In the genomic region with DNA sequence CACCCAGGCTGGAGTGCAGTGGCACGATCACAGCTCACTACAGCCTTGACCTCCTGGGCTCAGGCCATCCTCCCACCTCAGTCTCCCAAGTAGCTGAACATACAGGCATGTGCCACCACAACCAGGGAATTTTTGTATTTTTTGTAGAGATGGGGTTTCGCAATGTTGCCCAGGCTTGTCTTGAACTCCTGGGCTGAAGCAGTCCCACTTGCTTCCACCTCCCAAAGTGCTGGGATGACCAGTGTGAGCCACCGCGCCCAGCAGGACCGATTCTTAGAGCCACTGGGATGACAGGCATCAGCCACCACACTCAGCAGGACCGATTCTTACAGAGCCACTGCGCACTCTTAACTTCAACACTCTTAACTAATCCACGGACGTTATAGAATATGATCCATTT, we compare ENCODE assay signal across 17 cellular contexts. TPM values are rescaled to one million over a fixed set of nuclear protein-coding genes. Genes with fewer than 3 reads are reported as not detected.
DNase-seq lines count a peak whose midpoint lies in the region; ATAC-seq and TF ChIP-seq lines count a peak whose summit lies in the region.
"Had no signal": no experiment of that assay in that cellular context is flagged by ENCODE, and none has a peak within 500 bp of the region (broad histone marks: within the 10 kb centered on the region; RNA-seq: fewer than 3 reads in every experiment).

No MANE protein-coding gene starts in this region.

- H3K27ac ChIP-seq in heart right ventricle, result no peak overlapping the region
- no peak overlapping the region for H3K27ac ChIP-seq in coronary artery
- no peak overlapping the region for H3K27ac ChIP-seq in neural progenitor cell
- H3K27ac ChIP-seq: A549 had no signal

- H2AFZ ChIP-seq in neural progenitor cell (replicated peaks), result no peak overlapping the region

- H3K79me2 ChIP-seq in neural progenitor cell (ENCODE audit: low read depth), result no peaks in the 10 kb centered on the region

- H3K4me2 ChIP-seq in neural progenitor cell, result no peak overlapping the region
- H3K4me2 ChIP-seq: A549 had no signal

- H3K27me3 Mint-ChIP-seq in neural progenitor cell (ENCODE audit: insufficient read depth, low read depth), result no peaks in the 10 kb centered on the region
- H3K27me3 Mint-ChIP-seq in Calu3 (ENCODE audit: unreplicated experiment), result no peaks in the 10 kb centered on the region

- 92 to 98% methylated on average over 9 of the region's 9 CpGs for WGBS in heart right ventricle, 2 donors

- intact Hi-C loops in cardiac septum (cut with DNase I), result no loop called here
- intact Hi-C loops in heart right ventricle (cut with DNase I), result no loop called here
- intact Hi-C loops in Calu3 (cut with micrococcal nuclease; ENCODE audit: unreplicated experiment), result no loop called here

- H3K9ac ChIP-seq in neural progenitor cell, result no peak overlapping the region

- CTCF ChIA-PET in Calu3 (lab: Charles Lee), result interaction anchor here (0.7 kb wide), 1 partner anchor 130 kb away, joined by 12 read pairs; no protein-coding TSS in a partner anchor

- peak overlapping the region; percentile 87 for H3K27ac Mint-ChIP-seq in neural progenitor cell
- no peak overlapping the region for H3K27ac Mint-ChIP-seq in Calu3 (ENCODE audit: unreplicated experiment)
- H3K27ac Mint-ChIP-seq: CD14-positive monocyte, HFFc6 had no signal

- H3K9me3 ChIP-seq in heart right ventricle (peaks cover 0 to 14% (median 0%) of the 10 kb centered on the region in 11 donors), neural progenitor cell (ENCODE audit: low read depth) (no peaks in the 10 kb centered on the region)
- H3K9me3 ChIP-seq: A549 had no signal

- H3K4me1 Mint-ChIP-seq in neural progenitor cell, result peaks cover 4% of the 10 kb centered on the region
- peaks cover 6% of the 10 kb centered on the region for H3K4me1 Mint-ChIP-seq in Calu3 (ENCODE audit: low read depth, unreplicated experiment)

- TF ChIP-seq CTCF in heart right ventricle (IDR thresholded peaks at IDR 0.05) (no peak), coronary artery (IDR thresholded peaks at IDR 0.05) (no peak), neural progenitor cell (IDR thresholded peaks at IDR 0.05) (no peak), Calu3 (IDR thresholded peaks at IDR 0.05; ENCODE audit: unreplicated experiment) (no peak)

- H3K36me3 Mint-ChIP-seq in neural progenitor cell (peaks cover 34% of the 10 kb centered on the region), Calu3 (ENCODE audit: insufficient read depth, unreplicated experiment) (no peaks in the 10 kb centered on the region)

- DNase-seq in cardiac septum (ENCODE audit: low spot score), result peak; percentile 47
- DNase-seq in heart right ventricle, result no peak
- peak; percentile 31 for DNase-seq in coronary artery (ENCODE audit: low spot score)
- DNase-seq in neural progenitor cell (ENCODE audit: low spot score), result no peak
- DNase-seq in Calu3, result no peak
- DNase-seq in SW480 (ENCODE audit: low spot score), result no peak
- DNase-seq: COR-L47, HFFc6, Karpas-422, MM.1S, NCI-H1105 treated with DMSO at 0.1 percent for 48 hours, NCI-H1930, NCI-H2171 treated with DMSO at 0.1 percent for 48 hours, NCI-H82 had no signal

- H3K4me1 ChIP-seq in heart right ventricle (no peaks in the 10 kb centered on the region), neural progenitor cell (no peaks in the 10 kb centered on the region)
- H3K4me1 ChIP-seq: A549 had no signal

- H3K36me3 ChIP-seq in heart right ventricle (peaks cover 0 to 29% (median 0%) of the 10 kb centered on the region in 9 donors), neural progenitor cell (no peaks in the 10 kb centered on the region)

- H3K4me3 Mint-ChIP-seq in neural progenitor cell (no peak overlapping the region), Calu3 (ENCODE audit: low read depth, unreplicated experiment) (no peak overlapping the region)
- H3K4me3 Mint-ChIP-seq: CD14-positive monocyte, HFFc6 had no signal

- peaks cover 12% of the 10 kb centered on the region for H3K9me3 Mint-ChIP-seq in neural progenitor cell
- peaks cover 2% of the 10 kb centered on the region for H3K9me3 Mint-ChIP-seq in Calu3 (ENCODE audit: low read depth, unreplicated experiment)

- H3K27me3 ChIP-seq in heart right ventricle (no peaks in the 10 kb centered on the region), neural progenitor cell (no peaks in the 10 kb centered on the region)

- no peaks in the 10 kb centered on the region for H4K20me1 ChIP-seq in neural progenitor cell (ENCODE audit: low read depth)

- no peaks in the 10 kb centered on the region for H3F3A ChIP-seq in neural progenitor cell (ENCODE audit: low read depth)

- no peak overlapping the region for H3K4me3 ChIP-seq in heart right ventricle
- H3K4me3 ChIP-seq in coronary artery, result no peak overlapping the region
- no peak overlapping the region for H3K4me3 ChIP-seq in neural progenitor cell
- H3K4me3 ChIP-seq: A549 had no signal

- ATAC-seq in heart right ventricle, result no peak
- no peak for ATAC-seq in HG03342 (IDR thresholded peaks at IDR 0.05; ENCODE audit: unreplicated experiment)
- ATAC-seq: A549 had no signal

- BruUV-seq in Calu3 (replicated peaks; lab: Mats Ljungman, UMichigan), result no TSS peak

RNA-seq across cellular contexts. Expression of gene RANBP3, which starts 54.9 kb away (rescaled TPM):
- total RNA-seq in cardiac septum (49.0 TPM), heart right ventricle (10 to 100 TPM; 51.4 to 76.1 (median 63.3) TPM), neural progenitor cell (ENCODE audit: low replicate concordance) (77.8 and 83.5 TPM in 2 replicates), Calu3 (2022) (57.0 and 58.4 TPM in 2 replicates)
- polyA plus RNA-seq in heart right ventricle, result 10 to 100 TPM; 29.5 to 45.2 TPM

Comparison
In these comparisons a context has a peak if more than half of its experiments do, and no peak if none do; other contexts are left out.
1. DNase-seq: peak in cardiac septum (single experiment) and coronary artery (single experiment); none in heart right ventricle (0 of 2), neural progenitor cell (single experiment), Calu3 (single experiment) and SW480 (single experiment).